25 cellular contexts compared by ENCODE assay signal in the genomic region with DNA sequence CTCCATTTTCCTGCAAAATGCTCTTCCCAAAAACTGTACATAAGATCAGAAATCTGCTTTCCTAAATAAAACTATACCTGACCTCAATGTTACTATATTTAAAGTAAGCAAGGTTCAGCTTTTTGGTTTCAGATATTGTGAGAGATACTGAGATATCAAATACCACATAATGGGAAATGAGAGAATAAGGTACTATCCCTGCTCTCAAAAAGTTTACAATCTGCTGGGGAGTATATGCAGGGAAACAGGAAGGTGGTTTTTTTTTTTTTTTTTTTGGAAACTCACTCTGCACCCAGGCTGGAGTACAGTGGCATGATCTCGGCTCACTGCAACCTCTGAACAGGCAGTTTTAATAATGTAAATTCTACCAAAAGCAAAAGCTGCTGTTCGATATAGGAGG. TPM values are rescaled to one million over a fixed set of nuclear protein-coding genes. Genes with fewer than 3 reads are reported as not detected.
DNase-seq lines count a peak whose midpoint lies in the region; ATAC-seq lines count a peak whose summit lies in the region.
"Had no signal": no experiment of that assay in that cellular context is flagged by ENCODE, and none has a peak within 500 bp of the region (broad histone marks: within the 10 kb centered on the region; RNA-seq: fewer than 3 reads in every experiment).

No MANE protein-coding gene starts in this region.

- no peak overlapping the region for H3K4me3 Mint-ChIP-seq in activated naive CD8-positive, alpha-beta T cell
- H3K4me3 Mint-ChIP-seq in activated naive CD8-positive, alpha-beta T cell treated with anti-CD3 and anti-CD28 coated beads for 36 hours = no peak overlapping the region
- H3K4me3 Mint-ChIP-seq in T-helper 17 cell = no peak overlapping the region
- no peak overlapping the region for H3K4me3 Mint-ChIP-seq in central memory CD8-positive, alpha-beta T cell
- H3K4me3 Mint-ChIP-seq in stimulated activated naive B cell treated with anti-CD40 and anti-IgM and Interleukin-4, amounts not matched to agents 10 μg/mL and 1 μg/mL and 100 μg/mL, for 72 hours = no peak overlapping the region
- H3K4me3 Mint-ChIP-seq: CD14-positive monocyte; CD4-positive, alpha-beta memory T cell; CD4-positive, CD25-positive, alpha-beta regulatory T cell; CD8-positive, alpha-beta memory T cell had no signal

- H3K9me3 ChIP-seq in T-helper 17 cell (ENCODE audit: control insufficient read depth, low read length, poor library complexity, severe bottlenecking) = no peaks in the 10 kb centered on the region
- H3K9me3 ChIP-seq: BE2C, BLaER1 had no signal

- no peaks in the 10 kb centered on the region for H3K4me1 Mint-ChIP-seq in activated naive CD8-positive, alpha-beta T cell (ENCODE audit: low read depth)
- no peaks in the 10 kb centered on the region for H3K4me1 Mint-ChIP-seq in activated naive CD8-positive, alpha-beta T cell treated with anti-CD3 and anti-CD28 coated beads for 36 hours
- peaks cover 10% of the 10 kb centered on the region for H3K4me1 Mint-ChIP-seq in T-helper 17 cell
- H3K4me1 Mint-ChIP-seq in central memory CD8-positive, alpha-beta T cell = peaks cover 7% of the 10 kb centered on the region
- peaks cover 10% of the 10 kb centered on the region in 2 donors for H3K4me1 Mint-ChIP-seq in stimulated activated naive B cell treated with anti-CD40 and anti-IgM and Interleukin-4, amounts not matched to agents 10 μg/mL and 1 μg/mL and 100 μg/mL, for 72 hours

- no peaks in the 10 kb centered on the region for H3K9me3 Mint-ChIP-seq in activated naive CD8-positive, alpha-beta T cell (ENCODE audit: low read depth)
- no peaks in the 10 kb centered on the region for H3K9me3 Mint-ChIP-seq in activated naive CD8-positive, alpha-beta T cell treated with anti-CD3 and anti-CD28 coated beads for 36 hours
- H3K9me3 Mint-ChIP-seq in central memory CD8-positive, alpha-beta T cell = no peaks in the 10 kb centered on the region
- H3K9me3 Mint-ChIP-seq in stimulated activated naive B cell treated with anti-CD40 and anti-IgM and Interleukin-4, amounts not matched to agents 10 μg/mL and 1 μg/mL and 100 μg/mL, for 72 hours = no peaks in the 10 kb centered on the region
- H3K9me3 Mint-ChIP-seq: CD14-positive monocyte; CD4-positive, alpha-beta memory T cell; CD4-positive, CD25-positive, alpha-beta regulatory T cell; CD8-positive, alpha-beta memory T cell had no signal

- H3K27me3 Mint-ChIP-seq in activated naive CD8-positive, alpha-beta T cell = no peaks in the 10 kb centered on the region
- no peaks in the 10 kb centered on the region for H3K27me3 Mint-ChIP-seq in activated naive CD8-positive, alpha-beta T cell treated with anti-CD3 and anti-CD28 coated beads for 36 hours
- no peaks in the 10 kb centered on the region for H3K27me3 Mint-ChIP-seq in T-helper 17 cell
- no peaks in the 10 kb centered on the region for H3K27me3 Mint-ChIP-seq in central memory CD8-positive, alpha-beta T cell
- no peaks in the 10 kb centered on the region for H3K27me3 Mint-ChIP-seq in stimulated activated naive B cell treated with anti-CD40 and anti-IgM and Interleukin-4, amounts not matched to agents 10 μg/mL and 1 μg/mL and 100 μg/mL, for 72 hours
- H3K27me3 Mint-ChIP-seq: CD4-positive, alpha-beta memory T cell; CD4-positive, CD25-positive, alpha-beta regulatory T cell; CD8-positive, alpha-beta memory T cell had no signal

- peaks cover 16% of the 10 kb centered on the region for H3K36me3 Mint-ChIP-seq in activated naive CD8-positive, alpha-beta T cell
- peaks cover 8% of the 10 kb centered on the region for H3K36me3 Mint-ChIP-seq in activated naive CD8-positive, alpha-beta T cell treated with anti-CD3 and anti-CD28 coated beads for 36 hours
- peaks cover 14% of the 10 kb centered on the region for H3K36me3 Mint-ChIP-seq in T-helper 17 cell (ENCODE audit: low read depth)
- H3K36me3 Mint-ChIP-seq in central memory CD8-positive, alpha-beta T cell (ENCODE audit: insufficient read depth) = peaks cover 22% of the 10 kb centered on the region
- peaks cover 9 to 33% of the 10 kb centered on the region in 2 donors for H3K36me3 Mint-ChIP-seq in stimulated activated naive B cell treated with anti-CD40 and anti-IgM and Interleukin-4, amounts not matched to agents 10 μg/mL and 1 μg/mL and 100 μg/mL, for 72 hours

- ATAC-seq in T-helper 17 cell (no peak), HG02588 (IDR thresholded peaks at IDR 0.05; ENCODE audit: unreplicated experiment) (no peak)
- ATAC-seq in central memory CD8-positive, alpha-beta T cell (replicated peaks; ENCODE audit: extremely low read depth, poor library complexity, severe bottlenecking) = no peak
- ATAC-seq in stimulated activated naive B cell treated with anti-CD40 and anti-IgM and Interleukin-4, amounts not matched to agents 10 μg/mL and 1 μg/mL and 100 μg/mL, for 72 hours (replicated peaks) = peak; percentile 60 to 95

- DNase-seq in activated naive CD8-positive, alpha-beta T cell treated with anti-CD3 and anti-CD28 coated beads for 36 hours = no peak
- DNase-seq in T-helper 17 cell (no peak), NCI-H226 (no peak), NCI-H2196 (lab: John Stamatoyannopoulos, UW; ENCODE audit: unreplicated experiment) (no peak)
- no peak for DNase-seq in central memory CD8-positive, alpha-beta T cell (ENCODE audit: low spot score in 2 of 2)
- no peak for DNase-seq in stimulated activated naive B cell treated with anti-CD40 and anti-IgM and Interleukin-4, amounts not matched to agents 10 μg/mL and 1 μg/mL and 100 μg/mL, for 72 hours
- DNase-seq: 8988T; ACHN; BE2C; C1 segment of cervical spinal cord; CD4-positive, alpha-beta memory T cell; CD4-positive, CD25-positive, alpha-beta regulatory T cell; CD8-positive, alpha-beta memory T cell; COR-L47; DMS 273 treated with DMSO at 0.1 percent for 48 hours; DMS153; DMS53; DMS79; DND-41; EL; GDM1 had no signal

- H3K27ac Mint-ChIP-seq in activated naive CD8-positive, alpha-beta T cell = peak overlapping the region; percentile 28
- H3K27ac Mint-ChIP-seq in activated naive CD8-positive, alpha-beta T cell treated with anti-CD3 and anti-CD28 coated beads for 36 hours = no peak overlapping the region
- H3K27ac Mint-ChIP-seq in T-helper 17 cell = peak overlapping the region; percentile 91
- peak overlapping the region; percentile 78 for H3K27ac Mint-ChIP-seq in central memory CD8-positive, alpha-beta T cell (ENCODE audit: low read depth)
- H3K27ac Mint-ChIP-seq in stimulated activated naive B cell treated with anti-CD40 and anti-IgM and Interleukin-4, amounts not matched to agents 10 μg/mL and 1 μg/mL and 100 μg/mL, for 72 hours = no peak overlapping the region

RNA-seq across cellular contexts. Expression of a gene that starts 49.0 kb away (rescaled TPM):
- 10 to 100 TPM; 13.5 to 13.7 TPM for total RNA-seq in activated naive CD8-positive, alpha-beta T cell treated with anti-CD3 and anti-CD28 coated beads for 36 hours
- 10 to 100 TPM; 51.8 to 72.1 TPM for total RNA-seq in T-helper 17 cell

Comparison
In these comparisons a context has a peak if more than half of its experiments do, and no peak if none do; other contexts are left out.
1. H3K27ac Mint-ChIP-seq: peak in activated naive CD8-positive, alpha-beta T cell (single experiment), T-helper 17 cell (single experiment) and central memory CD8-positive, alpha-beta T cell (single experiment); none in activated naive CD8-positive, alpha-beta T cell treated with anti-CD3 and anti-CD28 coated beads for 36 hours (single experiment) and stimulated activated naive B cell treated with anti-CD40 and anti-IgM and Interleukin-4, amounts not matched to agents 10 μg/mL and 1 μg/mL and 100 μg/mL, for 72 hours (single experiment).
2. ATAC-seq: peak in stimulated activated naive B cell treated with anti-CD40 and anti-IgM and Interleukin-4, amounts not matched to agents 10 μg/mL and 1 μg/mL and 100 μg/mL, for 72 hours (2 of 2); none in T-helper 17 cell (single experiment), central memory CD8-positive, alpha-beta T cell (single experiment) and HG02588 (single experiment).